In genomic region chr6:33711140-33712129, GRCh38 we compare ENCODE assay signal across 1 cellular context.
A peak's percentile ranks its signal among the peaks of the same experiment; 100 is the strongest.
TF ChIP-seq lines count a peak whose summit lies in the region.

TSS of gene UQCC2 (minus strand) at chr6:33711700. CDS start at chr6:33711686, 14 bp downstream.

TF ChIP-seq in HEK293, 187 proteins besides CTCF, POLR2A, EP300 and RAD21 (continued from another document):
- no peak for TF ChIP-seq ZNF148 (tag by site-specific recombination; IDR thresholded peaks at IDR 0.05; ENCODE audit: borderline replicate concordance)
- no peak for TF ChIP-seq ZNF555 (tag by site-specific recombination; conservative IDR thresholded peaks at IDR 0.05)
- no peak for TF ChIP-seq ZNF791 (tag by site-specific recombination; IDR thresholded peaks at IDR 0.05)
- peak; percentile 73; the same call in 1 of the 2 replicates for TF ChIP-seq ZNF704 (tag by site-specific recombination; IDR thresholded peaks at IDR 0.05)
- no peak for TF ChIP-seq ZIC2 (tag by site-specific recombination; IDR thresholded peaks at IDR 0.05)
- TF ChIP-seq SALL2 (tag by site-specific recombination; IDR thresholded peaks at IDR 0.05; ENCODE audit: borderline replicate concordance): no peak
- no peak for TF ChIP-seq EGR2 (tag by site-specific recombination; IDR thresholded peaks at IDR 0.05; ENCODE audit: low read depth)
- no peak for TF ChIP-seq ZSCAN18 (tag by site-specific recombination; IDR thresholded peaks at IDR 0.05)
- TF ChIP-seq ZNF426 (tag by site-specific recombination; IDR thresholded peaks at IDR 0.05): no peak
- peak; percentile 96 for TF ChIP-seq YY1 (tag by site-specific recombination; IDR thresholded peaks at IDR 0.05)
- no peak for TF ChIP-seq ZNF514 (tag by site-specific recombination; IDR thresholded peaks at IDR 0.05)
- no peak for TF ChIP-seq TSHZ1 (tag by site-specific recombination; IDR thresholded peaks at IDR 0.05; ENCODE audit: borderline replicate concordance)
- peak; percentile 70 for TF ChIP-seq SP2 (tag by site-specific recombination; IDR thresholded peaks at IDR 0.05)
- TF ChIP-seq ZNF202 (tag by site-specific recombination; IDR thresholded peaks at IDR 0.05; ENCODE audit: borderline replicate concordance): no peak
- TF ChIP-seq ZNF133 (tag by site-specific recombination; IDR thresholded peaks at IDR 0.05): no peak
- TF ChIP-seq ZNF10 (tag by site-specific recombination; IDR thresholded peaks at IDR 0.05): no peak
- TF ChIP-seq PRDM2 (tag by site-specific recombination; IDR thresholded peaks at IDR 0.05; ENCODE audit: borderline replicate concordance): no peak
- no peak for TF ChIP-seq ZSCAN16 (tag by site-specific recombination; IDR thresholded peaks at IDR 0.05)
- TF ChIP-seq ZNF510 (tag by site-specific recombination; IDR thresholded peaks at IDR 0.05; ENCODE audit: insufficient replicate concordance): no peak
- TF ChIP-seq ZNF280C (tag by site-specific recombination; IDR thresholded peaks at IDR 0.05): no peak
- peak; percentile 51; the same call in 1 of the 2 replicates for TF ChIP-seq ZNF341 (tag by site-specific recombination; IDR thresholded peaks at IDR 0.05; ENCODE audit: low read depth)
- no peak for TF ChIP-seq ZBTB1 (tag by site-specific recombination; IDR thresholded peaks at IDR 0.05)
- no peak for TF ChIP-seq ZNF449 (tag by site-specific recombination; IDR thresholded peaks at IDR 0.05)
